ENCODE assay signal across 2 cellular contexts in genomic region chr2:207150294-207150693, GRCh38.
TF ChIP-seq lines count a peak whose summit lies in the region.

No MANE protein-coding gene starts in this region.

TF ChIP-seq in SK-N-SH, 30 proteins besides CTCF, POLR2A, EP300 and RAD21 (continued from another document):
- TF ChIP-seq USF2 (IDR thresholded peaks at IDR 0.05; ENCODE audit: borderline replicate concordance, low read depth, low read length), result no peak
TF ChIP-seq in SK-N-SH: peak in this region for 0.

TF ChIP-seq in SK-N-SH treated with all-trans-retinoic acid at 6 μM for 48 hours, 23 proteins besides CTCF, POLR2A, EP300 and RAD21 (continued from another document):
- TF ChIP-seq TSHZ2 (CRISPR knock-in tag; IDR thresholded peaks at IDR 0.05), result no peak
- TF ChIP-seq OSR1 (CRISPR knock-in tag; IDR thresholded peaks at IDR 0.05), result no peak
- TF ChIP-seq ZNF565 (CRISPR knock-in tag; conservative IDR thresholded peaks at IDR 0.05; ENCODE audit: low read depth), result no peak
- TF ChIP-seq PPARA (CRISPR knock-in tag; IDR thresholded peaks at IDR 0.05; ENCODE audit: borderline replicate concordance), result no peak
- TF ChIP-seq SNAI2 (CRISPR knock-in tag; IDR thresholded peaks at IDR 0.05), result no peak
- TF ChIP-seq RARB (CRISPR knock-in tag; IDR thresholded peaks at IDR 0.05), result no peak
- TF ChIP-seq PATZ1 (CRISPR knock-in tag; IDR thresholded peaks at IDR 0.05; ENCODE audit: borderline replicate concordance), result no peak
- TF ChIP-seq ZFP3 (CRISPR knock-in tag; IDR thresholded peaks at IDR 0.05), result no peak
- TF ChIP-seq ZFP30 (CRISPR knock-in tag; IDR thresholded peaks at IDR 0.05), result no peak
- TF ChIP-seq ESRRG (CRISPR knock-in tag; IDR thresholded peaks at IDR 0.05), result no peak
